In the genomic region with DNA sequence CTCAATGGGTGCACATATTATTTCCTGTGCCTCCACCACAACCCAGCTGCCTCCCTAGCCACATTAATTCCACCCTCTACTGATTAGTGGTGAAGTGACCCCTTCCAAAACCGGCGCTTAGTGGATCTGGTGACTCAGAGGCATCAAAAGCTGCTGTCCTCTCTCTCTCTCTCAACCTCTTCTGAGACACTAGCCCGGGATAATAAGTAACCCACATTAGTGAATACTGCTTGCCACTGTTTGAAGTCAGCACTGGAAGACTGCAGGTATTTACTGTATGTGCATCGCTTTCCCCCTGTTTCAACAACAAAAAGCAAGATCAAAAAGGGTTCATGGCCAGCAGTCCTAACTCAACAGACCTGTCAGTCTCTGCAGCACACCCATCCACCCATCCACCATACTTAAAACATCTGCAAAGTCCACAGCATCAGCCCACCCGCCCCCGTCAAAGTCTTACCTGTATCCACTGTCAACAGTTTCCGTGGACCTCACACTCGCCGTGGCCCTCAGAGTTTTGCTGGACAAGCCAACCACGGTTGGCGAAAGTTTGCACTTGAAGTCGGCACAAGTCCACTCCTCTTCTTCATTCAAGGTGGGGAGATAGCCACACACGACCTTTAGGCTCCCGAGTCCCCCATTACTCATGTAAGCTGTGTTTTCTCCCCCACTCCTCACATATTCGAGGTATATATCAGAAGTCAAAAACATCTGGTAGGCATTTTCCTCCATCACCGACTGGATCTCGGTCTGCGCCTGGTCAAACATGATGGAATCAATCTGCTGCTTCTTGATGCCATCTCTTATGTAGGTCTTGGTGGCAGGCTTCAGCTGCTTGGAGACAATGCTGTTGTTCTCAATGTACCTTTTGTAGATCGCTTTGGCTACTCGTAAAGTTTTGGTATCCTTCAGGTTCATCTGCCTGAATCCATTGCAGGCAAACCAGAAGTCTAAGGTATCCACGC, we compare ENCODE assay signal across 8 cellular contexts. TPM values are rescaled to one million over a fixed set of nuclear protein-coding genes. Genes with fewer than 3 reads are reported as not detected.
DNase-seq lines count a peak whose midpoint lies in the region; ATAC-seq and TF ChIP-seq lines count a peak whose summit lies in the region.

No MANE protein-coding gene starts in this region.

- peaks cover 4% of the 10 kb centered on the region for H3K79me2 ChIP-seq in osteoblast (ENCODE audit: insufficient read depth, low read length)

- DNase-seq in DMS53 (lab: John Stamatoyannopoulos, UW), result peak; percentile 86
- peak; percentile 42 for DNase-seq in MV-4-11 (lab: John Stamatoyannopoulos, UW)
- no peak for DNase-seq in dorsolateral prefrontal cortex
- peak; percentile 93 for DNase-seq in osteoblast (ENCODE audit: insufficient read length, low spot score, missing footprints)
- DNase-seq in putamen (ENCODE audit: low spot score), result no peak
- DNase-seq in vagina (ENCODE audit: extremely low spot score in 2 of 2), result no peak
- no peak for DNase-seq in Peyer's patch

- H3K36me3 ChIP-seq in osteoblast (ENCODE audit: insufficient read depth, low read length) (peaks cover 2% of the 10 kb centered on the region), vagina (no peaks in the 10 kb centered on the region), Peyer's patch (no peaks in the 10 kb centered on the region)

- TF ChIP-seq CTCF in dorsolateral prefrontal cortex (IDR thresholded peaks at IDR 0.05 in 54 of 56, conservative IDR thresholded peaks at IDR 0.05 in 2 of 56; ENCODE audit: low read depth in 1 of 56, partially characterized antibody in 56 of 56) (no peak), osteoblast (IDR thresholded peaks at IDR 0.05; ENCODE audit: extremely low read depth, low read depth, low read length) (no peak), vagina (IDR thresholded peaks at IDR 0.05) (no peak), Peyer's patch (IDR thresholded peaks at IDR 0.05) (no peak)

- H2AFZ ChIP-seq in osteoblast (ENCODE audit: low read length), result no peak overlapping the region

- H3K27ac ChIP-seq in dorsolateral prefrontal cortex, result peak overlapping the region in 37 of 59 donors; percentile 10 to 95 (median 61)
- H3K27ac ChIP-seq in osteoblast (ENCODE audit: low read depth, low read length), result no peak overlapping the region
- no peak overlapping the region for H3K27ac ChIP-seq in vagina
- H3K27ac ChIP-seq in Peyer's patch, result peak overlapping the region in 2 of 4 donors; percentile 5 to 12

- no peak for TF ChIP-seq POLR2A in vagina (IDR thresholded peaks at IDR 0.05)
- no peak for TF ChIP-seq POLR2A in Peyer's patch (IDR thresholded peaks at IDR 0.05)

- no peaks in the 10 kb centered on the region for H3K9me3 ChIP-seq in osteoblast (ENCODE audit: low read depth, low read length)
- H3K9me3 ChIP-seq in vagina, result no peaks in the 10 kb centered on the region
- H3K9me3 ChIP-seq in Peyer's patch, result no peaks in the 10 kb centered on the region

- H3K4me3 ChIP-seq in dorsolateral prefrontal cortex (peak overlapping the region in 13 of 59 donors; percentile 75 to 94 (median 80)), osteoblast (ENCODE audit: insufficient read depth, low read length) (no peak overlapping the region), vagina (peak overlapping the region in 1 of 2 donors; percentile 96), Peyer's patch (peak overlapping the region in 2 of 4 donors; percentile 25 to 97)

- H3K4me2 ChIP-seq in osteoblast (ENCODE audit: insufficient read depth, low read length), result no peak overlapping the region

- H4K20me1 ChIP-seq in osteoblast (ENCODE audit: insufficient read depth, low read length), result peaks cover 27% of the 10 kb centered on the region

- intact Hi-C loops in dorsolateral prefrontal cortex (cut with DNase I) (loop anchor here (5.0 to 10.0 kb wide), 4 partner anchors 100 to 265 kb away; no protein-coding TSS in a partner anchor), vagina (cut with DNase I) (loop anchor here (5.0 kb wide), 2 partner anchors 95 to 185 kb away; no protein-coding TSS in a partner anchor)

- peaks cover 27% of the 10 kb centered on the region for H3K4me1 ChIP-seq in osteoblast (ENCODE audit: insufficient read depth, low read length)
- H3K4me1 ChIP-seq in vagina, result peaks cover 37% of the 10 kb centered on the region
- peaks cover 0 to 35% (median 4%) of the 10 kb centered on the region in 4 donors for H3K4me1 ChIP-seq in Peyer's patch

- ATAC-seq in GM18520 (IDR thresholded peaks at IDR 0.05; ENCODE audit: unreplicated experiment), result no peak

- H3K27me3 ChIP-seq in dorsolateral prefrontal cortex, result no peaks in the 10 kb centered on the region
- no peaks in the 10 kb centered on the region for H3K27me3 ChIP-seq in osteoblast (ENCODE audit: insufficient read depth, low read length)
- no peaks in the 10 kb centered on the region for H3K27me3 ChIP-seq in vagina
- H3K27me3 ChIP-seq in Peyer's patch, result no peaks in the 10 kb centered on the region

RNA-seq across cellular contexts. Expression of a gene that starts 3.8 kb away (rescaled TPM):
- 10 to 100 TPM; 15.2 to 39.9 (median 25.9) TPM for total RNA-seq in dorsolateral prefrontal cortex
- total RNA-seq in osteoblast, result 2.9 and 5.1 TPM in 2 replicates
- total RNA-seq in vagina, result 17.9 TPM
- total RNA-seq in Peyer's patch, result 10 to 100 TPM; 16.5 to 69.3 (median 29.4) TPM

Comparison
In these comparisons a context has a peak if more than half of its experiments do, and no peak if none do; other contexts are left out.
1. DNase-seq: peak in DMS53 (single experiment), MV-4-11 (single experiment) and osteoblast (single experiment); none in dorsolateral prefrontal cortex (0 of 10), putamen (single experiment), vagina (0 of 2) and Peyer's patch (0 of 3).
2. H3K27ac ChIP-seq: peak in dorsolateral prefrontal cortex (37 of 59); none in osteoblast (single experiment) and vagina (single experiment).